Comparison of ENCODE assay signal across 1 cellular context in genomic region chr11:47516155-47516554, GRCh38.
TF ChIP-seq lines count a peak whose summit lies in the region.

No MANE protein-coding gene starts in this region.

TF ChIP-seq in HCT116, 20 proteins besides CTCF, POLR2A, EP300 and RAD21 (continued from another document):
- TF ChIP-seq, protein P1, sequence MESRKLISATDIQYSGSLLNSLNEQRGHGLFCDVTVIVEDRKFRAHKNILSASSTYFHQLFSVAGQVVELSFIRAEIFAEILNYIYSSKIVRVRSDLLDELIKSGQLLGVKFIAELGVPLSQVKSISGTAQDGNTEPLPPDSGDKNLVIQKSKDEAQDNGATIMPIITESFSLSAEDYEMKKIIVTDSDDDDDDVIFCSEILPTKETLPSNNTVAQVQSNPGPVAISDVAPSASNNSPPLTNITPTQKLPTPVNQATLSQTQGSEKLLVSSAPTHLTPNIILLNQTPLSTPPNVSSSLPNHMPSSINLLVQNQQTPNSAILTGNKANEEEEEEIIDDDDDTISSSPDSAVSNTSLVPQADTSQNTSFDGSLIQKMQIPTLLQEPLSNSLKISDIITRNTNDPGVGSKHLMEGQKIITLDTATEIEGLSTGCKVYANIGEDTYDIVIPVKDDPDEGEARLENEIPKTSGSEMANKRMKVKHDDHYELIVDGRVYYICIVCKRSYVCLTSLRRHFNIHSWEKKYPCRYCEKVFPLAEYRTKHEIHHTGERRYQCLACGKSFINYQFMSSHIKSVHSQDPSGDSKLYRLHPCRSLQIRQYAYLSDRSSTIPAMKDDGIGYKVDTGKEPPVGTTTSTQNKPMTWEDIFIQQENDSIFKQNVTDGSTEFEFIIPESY (IDR thresholded peaks at IDR 0.05; ENCODE audit: extremely low read depth, insufficient replicate concordance, low read length), result no peak
- TF ChIP-seq CEBPB (IDR thresholded peaks at IDR 0.05; ENCODE audit: low read depth), result no peak
- no peak for TF ChIP-seq FOSL1 (IDR thresholded peaks at IDR 0.05; ENCODE audit: low read depth)
- no peak for TF ChIP-seq CBX3 (IDR thresholded peaks at IDR 0.05; ENCODE audit: low read depth)
- TF ChIP-seq ZFX (IDR thresholded peaks at IDR 0.05), result no peak
- no peak for TF ChIP-seq YY1 (IDR thresholded peaks at IDR 0.05; ENCODE audit: extremely low read depth, insufficient replicate concordance, low read depth, low read length)
- no peak for TF ChIP-seq ZNF274 (IDR thresholded peaks at IDR 0.05; ENCODE audit: low read depth, low read length)
- no peak for TF ChIP-seq ELF1 (IDR thresholded peaks at IDR 0.05; ENCODE audit: borderline replicate concordance, low read depth)
- TF ChIP-seq JUND (IDR thresholded peaks at IDR 0.05), result no peak
- TF ChIP-seq EZH2 (IDR thresholded peaks at IDR 0.05), result no peak
- no peak for TF ChIP-seq EZH2phosphoT487 (IDR thresholded peaks at IDR 0.05; ENCODE audit: borderline replicate concordance)
- TF ChIP-seq, protein P2, sequence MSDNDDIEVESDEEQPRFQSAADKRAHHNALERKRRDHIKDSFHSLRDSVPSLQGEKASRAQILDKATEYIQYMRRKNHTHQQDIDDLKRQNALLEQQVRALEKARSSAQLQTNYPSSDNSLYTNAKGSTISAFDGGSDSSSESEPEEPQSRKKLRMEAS (IDR thresholded peaks at IDR 0.05), result no peak
- no peak for TF ChIP-seq EGR1 (IDR thresholded peaks at IDR 0.05; ENCODE audit: low read depth)
- TF ChIP-seq, protein P3, sequence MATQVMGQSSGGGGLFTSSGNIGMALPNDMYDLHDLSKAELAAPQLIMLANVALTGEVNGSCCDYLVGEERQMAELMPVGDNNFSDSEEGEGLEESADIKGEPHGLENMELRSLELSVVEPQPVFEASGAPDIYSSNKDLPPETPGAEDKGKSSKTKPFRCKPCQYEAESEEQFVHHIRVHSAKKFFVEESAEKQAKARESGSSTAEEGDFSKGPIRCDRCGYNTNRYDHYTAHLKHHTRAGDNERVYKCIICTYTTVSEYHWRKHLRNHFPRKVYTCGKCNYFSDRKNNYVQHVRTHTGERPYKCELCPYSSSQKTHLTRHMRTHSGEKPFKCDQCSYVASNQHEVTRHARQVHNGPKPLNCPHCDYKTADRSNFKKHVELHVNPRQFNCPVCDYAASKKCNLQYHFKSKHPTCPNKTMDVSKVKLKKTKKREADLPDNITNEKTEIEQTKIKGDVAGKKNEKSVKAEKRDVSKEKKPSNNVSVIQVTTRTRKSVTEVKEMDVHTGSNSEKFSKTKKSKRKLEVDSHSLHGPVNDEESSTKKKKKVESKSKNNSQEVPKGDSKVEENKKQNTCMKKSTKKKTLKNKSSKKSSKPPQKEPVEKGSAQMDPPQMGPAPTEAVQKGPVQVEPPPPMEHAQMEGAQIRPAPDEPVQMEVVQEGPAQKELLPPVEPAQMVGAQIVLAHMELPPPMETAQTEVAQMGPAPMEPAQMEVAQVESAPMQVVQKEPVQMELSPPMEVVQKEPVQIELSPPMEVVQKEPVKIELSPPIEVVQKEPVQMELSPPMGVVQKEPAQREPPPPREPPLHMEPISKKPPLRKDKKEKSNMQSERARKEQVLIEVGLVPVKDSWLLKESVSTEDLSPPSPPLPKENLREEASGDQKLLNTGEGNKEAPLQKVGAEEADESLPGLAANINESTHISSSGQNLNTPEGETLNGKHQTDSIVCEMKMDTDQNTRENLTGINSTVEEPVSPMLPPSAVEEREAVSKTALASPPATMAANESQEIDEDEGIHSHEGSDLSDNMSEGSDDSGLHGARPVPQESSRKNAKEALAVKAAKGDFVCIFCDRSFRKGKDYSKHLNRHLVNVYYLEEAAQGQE (IDR thresholded peaks at IDR 0.05; ENCODE audit: low read depth), result no peak
- no peak for TF ChIP-seq TCF7L2 (IDR thresholded peaks at IDR 0.05; ENCODE audit: borderline replicate concordance, extremely low read depth, insufficient read depth, insufficient read length)
- TF ChIP-seq ATF3 (IDR thresholded peaks at IDR 0.05), result no peak
- no peak for TF ChIP-seq SP1 (IDR thresholded peaks at IDR 0.05; ENCODE audit: low read depth)
